Comparison of ENCODE assay signal across 11 cellular contexts in genomic region chr13:46728777-46729176, GRCh38.
A peak's percentile ranks its signal among the peaks of the same experiment; 100 is the strongest.
DNase-seq lines count a peak whose midpoint lies in the region; ATAC-seq and TF ChIP-seq lines count a peak whose summit lies in the region.
"Had no signal": no experiment of that assay in that cellular context is flagged by ENCODE, and none has a peak within 500 bp of the region (broad histone marks: within the 10 kb centered on the region; RNA-seq: fewer than 3 reads in every experiment).

No MANE protein-coding gene starts in this region.

- H4K20me1 ChIP-seq in neural progenitor cell (ENCODE audit: low read depth), result no peaks in the 10 kb centered on the region

- H3K4me1 ChIP-seq in neural progenitor cell, result no peaks in the 10 kb centered on the region

- H3K9me3 ChIP-seq in neural progenitor cell (ENCODE audit: low read depth), result no peaks in the 10 kb centered on the region

- peak; percentile 43 for DNase-seq in activated CD4-positive, alpha-beta T cell treated with anti-CD3 and anti-CD28 coated beads for 48 hours
- no peak for DNase-seq in activated CD4-positive, alpha-beta T cell treated with anti-CD3 and anti-CD28 coated beads for 1 hour
- DNase-seq in HuH-7 (ENCODE audit: low spot score) (peak; percentile 10), neural progenitor cell (ENCODE audit: low spot score) (peak; percentile 29), nephron progenitor cell (no peak), osteocyte (ENCODE audit: extremely low spot score, unreplicated experiment) (no peak)
- peak; percentile 31 for DNase-seq in activated naive CD8-positive, alpha-beta T cell treated with anti-CD3 and anti-CD28 coated beads for 36 hours
- DNase-seq: activated B cell treated with CpG ODN at 0.5 μM for 24 hours; CD8-positive, alpha-beta memory T cell had no signal

- no peaks in the 10 kb centered on the region for H3K27me3 ChIP-seq in neural progenitor cell

- no peak overlapping the region for H3K4me3 ChIP-seq in neural progenitor cell
- H3K4me3 ChIP-seq: lung had no signal

- H3K27me3 Mint-ChIP-seq in activated naive CD8-positive, alpha-beta T cell treated with anti-CD3 and anti-CD28 coated beads for 36 hours, result no peaks in the 10 kb centered on the region
- H3K27me3 Mint-ChIP-seq in neural progenitor cell (ENCODE audit: insufficient read depth, low read depth) (no peaks in the 10 kb centered on the region), nephron progenitor cell (ENCODE audit: low read depth, poor library complexity) (no peaks in the 10 kb centered on the region), osteocyte (ENCODE audit: unreplicated experiment) (no peaks in the 10 kb centered on the region)
- H3K27me3 Mint-ChIP-seq: activated B cell treated with CpG ODN at 0.5 μM for 24 hours; CD8-positive, alpha-beta memory T cell had no signal

- H3K4me2 ChIP-seq in neural progenitor cell, result no peak overlapping the region

- H3K27ac Mint-ChIP-seq in activated naive CD8-positive, alpha-beta T cell treated with anti-CD3 and anti-CD28 coated beads for 36 hours, result no peak overlapping the region
- no peak overlapping the region for H3K27ac Mint-ChIP-seq in neural progenitor cell
- no peak overlapping the region for H3K27ac Mint-ChIP-seq in nephron progenitor cell
- H3K27ac Mint-ChIP-seq in osteocyte (ENCODE audit: unreplicated experiment), result no peak overlapping the region
- H3K27ac Mint-ChIP-seq: activated B cell treated with CpG ODN at 0.5 μM for 24 hours had no signal

- ATAC-seq in GM19455 (IDR thresholded peaks at IDR 0.05; ENCODE audit: unreplicated experiment), result no peak

- no peaks in the 10 kb centered on the region for H3F3A ChIP-seq in neural progenitor cell (ENCODE audit: low read depth)

- no peaks in the 10 kb centered on the region for H3K9me3 Mint-ChIP-seq in activated naive CD8-positive, alpha-beta T cell treated with anti-CD3 and anti-CD28 coated beads for 36 hours
- H3K9me3 Mint-ChIP-seq in neural progenitor cell, result no peaks in the 10 kb centered on the region
- H3K9me3 Mint-ChIP-seq in nephron progenitor cell, result peaks cover 7% of the 10 kb centered on the region
- no peaks in the 10 kb centered on the region for H3K9me3 Mint-ChIP-seq in osteocyte (ENCODE audit: unreplicated experiment)
- H3K9me3 Mint-ChIP-seq: CD8-positive, alpha-beta memory T cell had no signal

- H2AFZ ChIP-seq in neural progenitor cell (replicated peaks), result no peak overlapping the region

- peaks cover 3% of the 10 kb centered on the region for H3K36me3 ChIP-seq in neural progenitor cell

- peaks cover 44% of the 10 kb centered on the region for H3K36me3 Mint-ChIP-seq in activated naive CD8-positive, alpha-beta T cell treated with anti-CD3 and anti-CD28 coated beads for 36 hours
- peaks cover 39% of the 10 kb centered on the region for H3K36me3 Mint-ChIP-seq in neural progenitor cell
- H3K36me3 Mint-ChIP-seq in nephron progenitor cell (ENCODE audit: low read depth), result peaks cover 85% of the 10 kb centered on the region
- H3K36me3 Mint-ChIP-seq in osteocyte (ENCODE audit: unreplicated experiment), result peaks cover 55% of the 10 kb centered on the region

- peak; percentile 36 for TF ChIP-seq CTCF in neural progenitor cell (IDR thresholded peaks at IDR 0.05)
- no peak for TF ChIP-seq CTCF in nephron progenitor cell (IDR thresholded peaks at IDR 0.05)
- TF ChIP-seq CTCF in osteocyte (IDR thresholded peaks at IDR 0.05), result no peak

- H3K79me2 ChIP-seq in neural progenitor cell (ENCODE audit: low read depth), result no peaks in the 10 kb centered on the region

- H3K4me3 Mint-ChIP-seq in activated naive CD8-positive, alpha-beta T cell treated with anti-CD3 and anti-CD28 coated beads for 36 hours, result no peak overlapping the region
- H3K4me3 Mint-ChIP-seq in neural progenitor cell, result no peak overlapping the region
- H3K4me3 Mint-ChIP-seq in nephron progenitor cell, result no peak overlapping the region
- no peak overlapping the region for H3K4me3 Mint-ChIP-seq in osteocyte (ENCODE audit: unreplicated experiment)
- H3K4me3 Mint-ChIP-seq: activated B cell treated with CpG ODN at 0.5 μM for 24 hours; CD8-positive, alpha-beta memory T cell had no signal

- H3K9ac ChIP-seq in neural progenitor cell, result no peak overlapping the region

- no peak overlapping the region for H3K27ac ChIP-seq in neural progenitor cell

- peaks cover 3% of the 10 kb centered on the region for H3K4me1 Mint-ChIP-seq in activated naive CD8-positive, alpha-beta T cell treated with anti-CD3 and anti-CD28 coated beads for 36 hours
- H3K4me1 Mint-ChIP-seq in neural progenitor cell (no peaks in the 10 kb centered on the region), nephron progenitor cell (no peaks in the 10 kb centered on the region), osteocyte (ENCODE audit: unreplicated experiment) (no peaks in the 10 kb centered on the region)
- H3K4me1 Mint-ChIP-seq: activated B cell treated with CpG ODN at 0.5 μM for 24 hours had no signal

Comparison
In these comparisons a context has a peak if more than half of its experiments do, and no peak if none do; other contexts are left out.
1. DNase-seq: peak in activated CD4-positive, alpha-beta T cell treated with anti-CD3 and anti-CD28 coated beads for 48 hours (single experiment), HuH-7 (single experiment), activated naive CD8-positive, alpha-beta T cell treated with anti-CD3 and anti-CD28 coated beads for 36 hours (single experiment) and neural progenitor cell (single experiment); none in activated CD4-positive, alpha-beta T cell treated with anti-CD3 and anti-CD28 coated beads for 1 hour (single experiment), nephron progenitor cell (single experiment) and osteocyte (single experiment).